ENCODE assay signal across 13 cellular contexts in the genomic region with DNA sequence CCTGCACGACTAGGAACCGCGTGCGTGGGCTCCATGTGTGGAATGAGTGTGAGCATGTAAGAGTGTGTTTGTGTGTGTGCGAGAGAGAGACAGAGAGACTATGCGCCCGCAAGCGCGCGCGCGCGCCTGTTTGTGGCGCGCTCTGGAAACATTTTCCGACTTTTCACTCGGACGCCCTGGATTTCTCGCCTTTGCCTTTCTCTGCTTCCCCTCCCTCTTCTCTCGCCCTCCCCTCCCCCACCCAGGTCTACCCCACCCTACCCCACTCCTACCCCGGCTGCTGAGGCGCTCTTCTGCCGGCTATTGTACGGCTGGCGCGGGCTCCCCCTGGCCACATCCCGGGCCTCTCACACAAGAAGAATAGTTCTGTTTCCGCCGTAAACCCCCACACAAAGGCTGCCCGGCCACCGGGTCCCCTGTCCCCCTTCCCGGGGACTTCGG. TPM values are rescaled to one million over a fixed set of nuclear protein-coding genes. Genes with fewer than 3 reads are reported as not detected.
DNase-seq lines count a peak whose midpoint lies in the region; ATAC-seq and TF ChIP-seq lines count a peak whose summit lies in the region.
"Had no signal": no experiment of that assay in that cellular context is flagged by ENCODE, and none has a peak within 500 bp of the region (broad histone marks: within the 10 kb centered on the region; RNA-seq: fewer than 3 reads in every experiment).

No MANE protein-coding gene starts in this region.

- H3K4me3 Mint-ChIP-seq in IgD-negative memory B cell (peak overlapping the region in 3 of 4 donors; percentile 61 to 67 (median 63)), brain (peak overlapping the region; percentile 60 to 88 (median 82))
- no peak overlapping the region for H3K4me3 Mint-ChIP-seq in activated CD8-positive, alpha-beta memory T cell treated with anti-CD3 and anti-CD28 coated beads, Interleukin-2, amount 10 ng/mL, durations not matched to agents 7 days and 5 days
- H3K4me3 Mint-ChIP-seq: nephron progenitor cell had no signal

- DNase-seq in NCI-H1694 treated with DMSO at 0.1 percent for 48 hours (lab: John Stamatoyannopoulos, UW) (peak; percentile 12), NCI-H1694 (lab: John Stamatoyannopoulos, UW) (no peak), posterior vena cava (ENCODE audit: low spot score) (peak; percentile 50)
- no peak for DNase-seq in activated CD8-positive, alpha-beta memory T cell treated with anti-CD3 and anti-CD28 coated beads, Interleukin-2, amount 10 ng/mL, durations not matched to agents 7 days and 5 days
- DNase-seq in activated CD4-positive, alpha-beta T cell treated with anti-CD3 and anti-CD28 coated beads for 1 hour: no peak
- DNase-seq: activated CD4-positive, alpha-beta T cell treated with anti-CD3 and anti-CD28 coated beads for 4 hours; effector memory CD4-positive, alpha-beta T cell; nephron progenitor cell; stimulated activated CD4-positive, alpha-beta T cell treated with anti-CD3 and anti-CD28 coated beads, Interleukin-2, amount 100 ng/mL, for 24 hours had no signal

- H3K27me3 Mint-ChIP-seq in IgD-negative memory B cell (peaks cover 72% of the 10 kb centered on the region), brain (peaks cover 95% of the 10 kb centered on the region)
- H3K27me3 Mint-ChIP-seq in activated CD8-positive, alpha-beta memory T cell treated with anti-CD3 and anti-CD28 coated beads, Interleukin-2, amount 10 ng/mL, durations not matched to agents 7 days and 5 days: peaks cover 86% of the 10 kb centered on the region

- CTCF ChIA-PET in activated CD8-positive, alpha-beta memory T cell treated with anti-CD3 and anti-CD28 coated beads, Interleukin-2, amount 10 ng/mL, durations not matched to agents 7 days and 5 days (lab: Charles Lee): no interaction called here

- no peak for ATAC-seq in activated CD8-positive, alpha-beta memory T cell treated with anti-CD3 and anti-CD28 coated beads, Interleukin-2, amount 10 ng/mL, durations not matched to agents 7 days and 5 days
- ATAC-seq in HG02571 (IDR thresholded peaks at IDR 0.05; ENCODE audit: unreplicated experiment): no peak
- ATAC-seq: HCT116 had no signal

- H3K4me1 Mint-ChIP-seq in IgD-negative memory B cell: peaks cover 14 to 23% (median 14%) of the 10 kb centered on the region in 3 donors
- H3K4me1 Mint-ChIP-seq in brain: peaks cover 47% of the 10 kb centered on the region
- H3K4me1 Mint-ChIP-seq in activated CD8-positive, alpha-beta memory T cell treated with anti-CD3 and anti-CD28 coated beads, Interleukin-2, amount 10 ng/mL, durations not matched to agents 7 days and 5 days: peaks cover 23% of the 10 kb centered on the region

- H3K36me3 Mint-ChIP-seq in IgD-negative memory B cell: peaks cover 2% of the 10 kb centered on the region
- peaks cover 8% of the 10 kb centered on the region for H3K36me3 Mint-ChIP-seq in brain
- peaks cover 5% of the 10 kb centered on the region for H3K36me3 Mint-ChIP-seq in activated CD8-positive, alpha-beta memory T cell treated with anti-CD3 and anti-CD28 coated beads, Interleukin-2, amount 10 ng/mL, durations not matched to agents 7 days and 5 days

- intact Hi-C loops in posterior vena cava (cut with DNase I): no loop called here

- TF ChIP-seq CTCF in brain (conservative IDR thresholded peaks at IDR 0.05): no peak

- H3K27ac Mint-ChIP-seq in IgD-negative memory B cell (no peak overlapping the region), brain (peak overlapping the region in 1 of 5 experiments; percentile 51)
- H3K27ac Mint-ChIP-seq in activated CD8-positive, alpha-beta memory T cell treated with anti-CD3 and anti-CD28 coated beads, Interleukin-2, amount 10 ng/mL, durations not matched to agents 7 days and 5 days: no peak overlapping the region
- H3K27ac Mint-ChIP-seq: nephron progenitor cell had no signal

- H3K9me3 Mint-ChIP-seq in IgD-negative memory B cell: peaks cover 0 to 5% (median 0%) of the 10 kb centered on the region in 3 donors
- peaks cover 0 to 8% (median 0%) of the 10 kb centered on the region in 5 experiments for H3K9me3 Mint-ChIP-seq in brain
- no peaks in the 10 kb centered on the region for H3K9me3 Mint-ChIP-seq in activated CD8-positive, alpha-beta memory T cell treated with anti-CD3 and anti-CD28 coated beads, Interleukin-2, amount 10 ng/mL, durations not matched to agents 7 days and 5 days (ENCODE audit: low read depth)
- H3K9me3 Mint-ChIP-seq: nephron progenitor cell had no signal

RNA-seq across cellular contexts. Expression of gene SIX3, which starts 7.0 kb away (rescaled TPM):
- polyA plus RNA-seq in IgD-negative memory B cell (not detected), brain (ENCODE audit: insufficient read depth, low read depth, low replicate concordance) (30.9 TPM)
- not detected for total RNA-seq in posterior vena cava
- total RNA-seq in activated CD8-positive, alpha-beta memory T cell treated with anti-CD3 and anti-CD28 coated beads, Interleukin-2, amount 10 ng/mL, durations not matched to agents 7 days and 5 days: under 1 TPM in 1 of 2 experiments, not detected in 1; 0.21 TPM

Comparison
In these comparisons a context has a peak if more than half of its experiments do, and no peak if none do; other contexts are left out.
1. DNase-seq: peak in NCI-H1694 treated with DMSO at 0.1 percent for 48 hours (single experiment) and posterior vena cava (single experiment); none in NCI-H1694 (single experiment), activated CD8-positive, alpha-beta memory T cell treated with anti-CD3 and anti-CD28 coated beads, Interleukin-2, amount 10 ng/mL, durations not matched to agents 7 days and 5 days (single experiment) and activated CD4-positive, alpha-beta T cell treated with anti-CD3 and anti-CD28 coated beads for 1 hour (single experiment).